Comparison of ENCODE assay signal across 8 cellular contexts in the genomic region with DNA sequence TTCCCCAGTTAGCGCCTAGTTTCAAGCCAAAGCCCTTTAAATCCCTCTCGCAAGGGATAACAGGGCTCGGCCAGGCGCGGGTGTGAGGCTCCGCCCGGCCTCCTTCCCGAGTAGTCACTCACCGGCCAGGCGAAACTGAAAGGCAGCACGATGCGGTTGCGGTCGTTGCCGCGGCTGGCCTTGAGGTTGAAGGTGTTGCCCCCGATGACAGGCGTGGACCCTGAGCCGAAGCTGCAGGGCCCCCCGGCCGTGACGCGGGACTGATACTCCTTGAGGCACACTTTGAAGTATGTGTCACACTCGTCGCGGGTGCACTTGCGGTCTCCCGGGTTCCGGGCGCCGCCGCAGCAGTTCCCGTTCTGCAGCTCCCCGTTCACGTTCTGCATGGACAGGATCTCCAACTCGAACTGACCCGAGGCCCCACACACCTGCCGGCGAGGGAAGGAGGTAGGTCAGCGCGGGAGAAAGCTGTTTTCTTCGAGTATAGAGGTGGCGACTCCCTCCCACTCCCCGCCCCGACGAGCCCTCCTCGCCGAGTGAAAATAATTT. TPM values are rescaled to one million over a fixed set of nuclear protein-coding genes. Genes with fewer than 3 reads are reported as not detected.
DNase-seq lines count a peak whose midpoint lies in the region; TF ChIP-seq lines count a peak whose summit lies in the region.

No MANE protein-coding gene starts in this region.

- H3K4me3 ChIP-seq in fibroblast of villous mesenchyme (ENCODE audit: low read depth, low read length): peak overlapping the region; percentile 84
- peak overlapping the region; percentile 91 to 97 for H3K4me3 ChIP-seq in vagina

- no peaks in the 10 kb centered on the region for H3K9me3 ChIP-seq in vagina

- peaks cover 4% of the 10 kb centered on the region for H3K27me3 Mint-ChIP-seq in nephron progenitor cell (ENCODE audit: low read depth, poor library complexity)

- no peaks in the 10 kb centered on the region for H3K27me3 ChIP-seq in vagina

- peaks cover 68% of the 10 kb centered on the region for H3K4me1 Mint-ChIP-seq in nephron progenitor cell

- no peak for TF ChIP-seq CTCF in fibroblast of villous mesenchyme (IDR thresholded peaks at IDR 0.05; ENCODE audit: insufficient read depth, low read depth, low read length)
- TF ChIP-seq CTCF in nephron progenitor cell (IDR thresholded peaks at IDR 0.05): no peak
- no peak for TF ChIP-seq CTCF in vagina (IDR thresholded peaks at IDR 0.05)

- H3K4me1 ChIP-seq in vagina: peaks cover 35% of the 10 kb centered on the region

- peak overlapping the region; percentile 97 for H3K27ac ChIP-seq in vagina

- peaks cover 0 to 12% of the 10 kb centered on the region in 2 donors for H3K36me3 ChIP-seq in vagina

- peak; percentile 63 for DNase-seq in activated CD4-positive, alpha-beta T cell treated with anti-CD3 and anti-CD28 coated beads for 48 hours
- DNase-seq in activated CD4-positive, alpha-beta T cell treated with anti-CD3 and anti-CD28 coated beads for 4 hours: no peak
- DNase-seq in NCI-H510A treated with DMSO at 0.1 percent for 48 hours (lab: John Stamatoyannopoulos, UW) (peak; percentile 60), fibroblast of villous mesenchyme (ENCODE audit: low read depth) (peak; percentile 75), nephron progenitor cell (peak; percentile 55), vagina (ENCODE audit: extremely low spot score in 2 of 2) (no peak), NCI-H774 (lab: John Stamatoyannopoulos, UW) (no peak)
- DNase-seq in activated T-cell treated with anti-CD3 and anti-CD28 coated beads, Interleukin-2, amount 50 U/mL, for 48 hours: peak; percentile 72

- intact Hi-C loops in vagina (cut with DNase I): loop anchor here (2.0 to 10.0 kb wide), 3 partner anchors 200 to 602 kb away; a partner anchor contains a TSS

- peaks cover 11% of the 10 kb centered on the region for H3K36me3 Mint-ChIP-seq in nephron progenitor cell (ENCODE audit: low read depth)

- peak overlapping the region; percentile 78 for H3K27ac Mint-ChIP-seq in nephron progenitor cell

- no peaks in the 10 kb centered on the region for H3K9me3 Mint-ChIP-seq in nephron progenitor cell

- no peak for TF ChIP-seq POLR2A in vagina (IDR thresholded peaks at IDR 0.05)

- peak overlapping the region; percentile 84 for H3K4me3 Mint-ChIP-seq in nephron progenitor cell

RNA-seq across cellular contexts. Expression of a gene that starts 1.1 kb away (rescaled TPM):
- total RNA-seq in fibroblast of villous mesenchyme: 12.1 and 16.1 TPM in 2 replicates
- total RNA-seq in vagina: 185 TPM

Comparison
In these comparisons a context has a peak if more than half of its experiments do, and no peak if none do; other contexts are left out.
1. DNase-seq: peak in activated CD4-positive, alpha-beta T cell treated with anti-CD3 and anti-CD28 coated beads for 48 hours (single experiment), NCI-H510A treated with DMSO at 0.1 percent for 48 hours (single experiment), activated T-cell treated with anti-CD3 and anti-CD28 coated beads, Interleukin-2, amount 50 U/mL, for 48 hours (2 of 2), fibroblast of villous mesenchyme (single experiment) and nephron progenitor cell (single experiment); none in activated CD4-positive, alpha-beta T cell treated with anti-CD3 and anti-CD28 coated beads for 4 hours (0 of 2), vagina (0 of 2) and NCI-H774 (single experiment).
2. RNA of a gene that starts 1.1 kb away (total RNA-seq): 185 TPM in vagina (single experiment); 12.1 to 16.1 TPM in fibroblast of villous mesenchyme; every median in the first group is over 10 times any median in the second.